22 cellular contexts compared by ENCODE assay signal in genomic region chr12:54156578-54156977, GRCh38.
"Had no signal": no experiment of that assay in that cellular context is flagged by ENCODE, and none has a peak within 500 bp of the region (broad histone marks: within the 10 kb centered on the region; RNA-seq: fewer than 3 reads in every experiment).

No MANE protein-coding gene starts in this region.

- H3K4me3 Mint-ChIP-seq: effector memory CD8-positive, alpha-beta T cell; mesothelial cell of epicardium; naive B cell; stimulated activated naive B cell treated with anti-CD40 and anti-IgM and Interleukin-4, amounts not matched to agents 10 μg/mL and 1 μg/mL and 100 μg/mL, for 72 hours; stimulated activated naive CD8-positive, alpha-beta T cell treated with anti-CD3 and anti-CD28 coated beads, Interleukin-15, Interleukin-2, amounts not matched to agents 100 ng/mL and 50 ng/mL, for 24 hours had no signal

- H3K27ac ChIP-seq: esophagus squamous epithelium, left lung, right lobe of liver, thoracic aorta, tibial nerve, upper lobe of right lung, uterus had no signal

- H3K9me3 ChIP-seq: esophagus squamous epithelium, left lung, mucosa of descending colon, right lobe of liver, thoracic aorta, tibial nerve, upper lobe of right lung, uterus had no signal

- DNase-seq: cerebellar nuclear complex; cortex of kidney; effector memory CD8-positive, alpha-beta T cell; erythroblast; esophagus squamous epithelium; foreskin melanocyte; head of caudate nucleus; left lung; mesenchymal stem cell; mucosa of descending colon; naive B cell; right lobe of liver; small intestine; stimulated activated CD4-positive, alpha-beta T cell treated with anti-CD3 and anti-CD28 coated beads, Interleukin-15, amount 100 ng/mL, for 24 hours; stimulated activated CD4-positive, alpha-beta T cell treated with anti-CD3 and anti-CD28 coated beads, Interleukin-2, amount 100 ng/mL, for 48 hours; stimulated activated naive B cell treated with anti-CD40 and anti-IgM and Interleukin-4, amounts not matched to agents 10 μg/mL and 1 μg/mL and 100 μg/mL, for 72 hours; upper lobe of right lung; uterus had no signal

- H3K4me3 ChIP-seq: esophagus squamous epithelium, left lung, mucosa of descending colon, right lobe of liver, thoracic aorta, tibial nerve, upper lobe of right lung, uterus had no signal

- H3K36me3 ChIP-seq: esophagus squamous epithelium, left lung, right lobe of liver, thoracic aorta, tibial nerve, upper lobe of right lung, uterus had no signal

- H3K27ac Mint-ChIP-seq: effector memory CD8-positive, alpha-beta T cell; mesothelial cell of epicardium; stimulated activated naive B cell treated with anti-CD40 and anti-IgM and Interleukin-4, amounts not matched to agents 10 μg/mL and 1 μg/mL and 100 μg/mL, for 72 hours; stimulated activated naive CD8-positive, alpha-beta T cell treated with anti-CD3 and anti-CD28 coated beads, Interleukin-15, Interleukin-2, amounts not matched to agents 100 ng/mL and 50 ng/mL, for 24 hours had no signal

- H3K36me3 Mint-ChIP-seq: mesothelial cell of epicardium had no signal

- ATAC-seq: effector memory CD8-positive, alpha-beta T cell; left lung; mucosa of descending colon; right lobe of liver; stimulated activated naive B cell treated with anti-CD40 and anti-IgM and Interleukin-4, amounts not matched to agents 10 μg/mL and 1 μg/mL and 100 μg/mL, for 72 hours; upper lobe of right lung had no signal

- H3K27me3 ChIP-seq: esophagus squamous epithelium, right lobe of liver, tibial nerve, upper lobe of right lung, uterus had no signal

- H3K9me3 Mint-ChIP-seq: effector memory CD8-positive, alpha-beta T cell; mesothelial cell of epicardium; stimulated activated naive B cell treated with anti-CD40 and anti-IgM and Interleukin-4, amounts not matched to agents 10 μg/mL and 1 μg/mL and 100 μg/mL, for 72 hours; stimulated activated naive CD8-positive, alpha-beta T cell treated with anti-CD3 and anti-CD28 coated beads, Interleukin-15, Interleukin-2, amounts not matched to agents 100 ng/mL and 50 ng/mL, for 24 hours had no signal
